In genomic region chr11:2304156-2305139, GRCh38 we compare ENCODE assay signal across 9 cellular contexts. TPM values are rescaled to one million over a fixed set of nuclear protein-coding genes. Genes with fewer than 3 reads are reported as not detected.
DNase-seq lines count a peak whose midpoint lies in the region; ATAC-seq and TF ChIP-seq lines count a peak whose summit lies in the region.
"Had no signal": no experiment of that assay in that cellular context is flagged by ENCODE, and none has a peak within 500 bp of the region (broad histone marks: within the 10 kb centered on the region; RNA-seq: fewer than 3 reads in every experiment).

No MANE protein-coding gene starts in this region.

- H3K4ac ChIP-seq in neuronal stem cell (ENCODE audit: low read length): no peak overlapping the region

- peaks cover 60% of the 10 kb centered on the region for H3K4me1 Mint-ChIP-seq in CD14-positive monocyte

- intact Hi-C loops in CD14-positive monocyte (cut with micrococcal nuclease): loop anchor here (2.0 to 10.0 kb wide), 4 partner anchors 37 to 580 kb away; partner anchors contain the start of gene CDKN1C (in 1 of the 2)
- intact Hi-C loops in esophagus muscularis mucosa (cut with DNase I): loop anchor here (1.0 to 10.0 kb wide), 5 partner anchors 72 to 593 kb away; partner anchors contain the start of gene CD81

- peak overlapping the region; percentile 97 for H2BK12ac ChIP-seq in neuronal stem cell (ENCODE audit: low read length)

- H2AFZ ChIP-seq in neuronal stem cell (ENCODE audit: low read length): peak overlapping the region; percentile 81

- peak overlapping the region; percentile 83 for H3K18ac ChIP-seq in neuronal stem cell (ENCODE audit: low read length)

- ATAC-seq in GM18511 (IDR thresholded peaks at IDR 0.05; ENCODE audit: unreplicated experiment): no peak

- peak overlapping the region; percentile 98 for H2AK5ac ChIP-seq in neuronal stem cell (ENCODE audit: low read depth, low read length)

- TF ChIP-seq POLR2A in NB4 (IDR thresholded peaks at IDR 0.05; ENCODE audit: extremely low read depth, insufficient read length) (no peak), esophagus muscularis mucosa (IDR thresholded peaks at IDR 0.05; ENCODE audit: low read depth) (no peak)

- peak overlapping the region in 5 of 7 donors; percentile 14 to 96 (median 84) for H3K27ac Mint-ChIP-seq in CD14-positive monocyte

- peak overlapping the region; percentile 14 for H2BK15ac ChIP-seq in neuronal stem cell (ENCODE audit: low read length)

- H3K79me1 ChIP-seq in neuronal stem cell (ENCODE audit: low read depth, low read length): peaks cover 5% of the 10 kb centered on the region

- H3K9me3 ChIP-seq in esophagus muscularis mucosa (no peaks in the 10 kb centered on the region), neuronal stem cell (replicated peaks in 1 of 2; ENCODE audit: control insufficient read depth in 2 of 2, insufficient read depth in 1 of 2, low read depth in 1 of 2, low read length in 2 of 2) (no peaks in the 10 kb centered on the region)

- H2BK5ac ChIP-seq in neuronal stem cell (ENCODE audit: low read length): peak overlapping the region; percentile 75

- H3K4me3 ChIP-seq in NB4 (ENCODE audit: low read depth, low read length): peak overlapping the region; percentile 76
- no peak overlapping the region for H3K4me3 ChIP-seq in esophagus muscularis mucosa
- H3K4me3 ChIP-seq in neuronal stem cell (ENCODE audit: low read length in 2 of 2): no peak overlapping the region

- peaks cover 50 to 59% (median 54%) of the 10 kb centered on the region in 4 donors for H3K4me1 ChIP-seq in esophagus muscularis mucosa
- peaks cover 5 to 7% of the 10 kb centered on the region in 2 donors for H3K4me1 ChIP-seq in neuronal stem cell (ENCODE audit: control insufficient read depth in 2 of 2, insufficient read depth in 1 of 2, low read depth in 1 of 2, low read length in 2 of 2)

- H4K8ac ChIP-seq in neuronal stem cell (ENCODE audit: low read depth, low read length): peak overlapping the region; percentile 92

- peak overlapping the region; percentile 64 for H4K91ac ChIP-seq in neuronal stem cell (ENCODE audit: low read depth, low read length, poor library complexity)

- H3K27me3 Mint-ChIP-seq in CD14-positive monocyte (ENCODE audit: low read depth in 3 of 3): peaks cover 0 to 2% (median 0%) of the 10 kb centered on the region in 3 donors

- H3K36me3 Mint-ChIP-seq in CD14-positive monocyte: peaks cover 9 to 20% of the 10 kb centered on the region in 2 donors

- peak overlapping the region; percentile 98 for H2BK120ac ChIP-seq in neuronal stem cell (ENCODE audit: low read depth, low read length)

- H3K14ac ChIP-seq in neuronal stem cell (ENCODE audit: low read length): no peak overlapping the region

- DNase-seq in CD14-positive monocyte (ENCODE audit: low spot score) (peak; percentile 47), NB4 (ENCODE audit: low read depth) (no peak), esophagus muscularis mucosa (ENCODE audit: extremely low spot score) (no peak), neuronal stem cell (ENCODE audit: low spot score) (no peak), NCI-H82 (lab: John Stamatoyannopoulos, UW) (no peak), SKM-1 (lab: John Stamatoyannopoulos, UW; ENCODE audit: unreplicated experiment) (no peak)
- DNase-seq in stimulated activated CD4-positive, alpha-beta T cell treated with anti-CD3 and anti-CD28 coated beads, Interleukin-2, amount 100 ng/mL, for 48 hours: no peak

- no peak overlapping the region for H3K4me2 ChIP-seq in neuronal stem cell (ENCODE audit: insufficient read depth, low read length, poor library complexity, severe bottlenecking)

- peak overlapping the region; percentile 79 to 89 (median 88) for H3K27ac ChIP-seq in esophagus muscularis mucosa (replicated peaks in 1 of 4)
- H3K27ac ChIP-seq in neuronal stem cell (replicated peaks; ENCODE audit: low read length): no peak overlapping the region

- H3K23ac ChIP-seq in neuronal stem cell (ENCODE audit: low read depth, low read length, poor library complexity): no peak overlapping the region

- H3K4me3 Mint-ChIP-seq in CD14-positive monocyte: peak overlapping the region; percentile 88 to 96

- 79% methylated on average over 17 of the region's 20 CpGs for WGBS in esophagus muscularis mucosa
- no CpG with 5 or more reads among the region's 20 CpGs for WGBS in neuronal stem cell (ENCODE audit: extremely low coverage in 2 of 2, insufficient read length in 2 of 2, insufficient replicate concordance in 1 of 2), 2 donors

- H3K9ac ChIP-seq in neuronal stem cell (ENCODE audit: low read depth, low read length, poor library complexity): peak overlapping the region; percentile 30

- H3K27me3 ChIP-seq in esophagus muscularis mucosa (no peaks in the 10 kb centered on the region), neuronal stem cell (ENCODE audit: control insufficient read depth in 3 of 3, insufficient read depth in 3 of 3, low read depth in 1 of 3, low read length in 3 of 3) (no peaks in the 10 kb centered on the region)

- no peaks in the 10 kb centered on the region for H3K36me3 ChIP-seq in esophagus muscularis mucosa
- H3K36me3 ChIP-seq in neuronal stem cell (replicated peaks in 1 of 2; ENCODE audit: control insufficient read depth in 2 of 2, insufficient read depth in 2 of 2, low read length in 2 of 2): no peaks in the 10 kb centered on the region

- TF ChIP-seq CTCF in CD14-positive monocyte (IDR thresholded peaks at IDR 0.05) (no peak), NB4 (IDR thresholded peaks at IDR 0.05; ENCODE audit: low read depth, low read length) (no peak), esophagus muscularis mucosa (IDR thresholded peaks at IDR 0.05) (no peak)

- TF ChIP-seq EP300 in esophagus muscularis mucosa (IDR thresholded peaks at IDR 0.05): no peak

- H3K9me3 Mint-ChIP-seq in CD14-positive monocyte: no peaks in the 10 kb centered on the region

RNA-seq across cellular contexts. Expression of gene TSPAN32, which starts 2.6 kb away (rescaled TPM):
- polyA plus RNA-seq in CD14-positive monocyte: 10 to 100 TPM; 34.8 to 82.5 TPM
- 1 to 10 TPM in 2 of 4 donors, under 1 TPM in 1, not detected in 1; 0.52 to 3.5 (median 1.2) TPM for total RNA-seq in esophagus muscularis mucosa
- not detected for polyA plus RNA-seq in neuronal stem cell (2013, experiment 1 of 2)
- 0.01 TPM for polyA plus RNA-seq in neuronal stem cell (2013, experiment 2 of 2)
- total RNA-seq: Daoy had no signal

RNA-seq across cellular contexts. Expression of gene C11orf21, which starts 2.7 kb away (rescaled TPM):
- polyA plus RNA-seq in CD14-positive monocyte: 10 to 100 TPM; 10.8 to 13.1 TPM
- total RNA-seq in esophagus muscularis mucosa: 1 to 10 TPM in 1 of 4 donors, under 1 TPM in 2, not detected in 1; 0.29 to 1.2 (median 0.83) TPM
- polyA plus RNA-seq in neuronal stem cell (2013, experiment 1 of 2): not detected
- polyA plus RNA-seq in neuronal stem cell (2013, experiment 2 of 2): not detected

RNA-seq across cellular contexts. Expression of gene ASCL2, which starts 34.1 kb away (rescaled TPM):
- 10 to 100 TPM in 1 of 2 donors, 1 to 10 TPM in 1; 8.3 to 11.4 TPM for polyA plus RNA-seq in CD14-positive monocyte
- total RNA-seq in esophagus muscularis mucosa: under 1 TPM in 3 of 4 donors, not detected in 1; 0.32 to 0.83 (median 0.42) TPM
- polyA plus RNA-seq in neuronal stem cell (2013, experiment 1 of 2): 0.07 TPM
- polyA plus RNA-seq in neuronal stem cell (2013, experiment 2 of 2): 0.06 TPM
- total RNA-seq: Daoy had no signal
